In genomic region chr20:38962044-38962897, GRCh38 we compare ENCODE assay signal across 8 cellular contexts. TPM values are rescaled to one million over a fixed set of nuclear protein-coding genes. Genes with fewer than 3 reads are reported as not detected.
A peak's percentile ranks its signal among the peaks of the same experiment; 100 is the strongest.
DNase-seq lines count a peak whose midpoint lies in the region; ATAC-seq and TF ChIP-seq lines count a peak whose summit lies in the region.

DHX35 (plus strand) TSS chr20:38962344; CDS start chr20:38962368, 24 bp downstream.

- H3K36me3 ChIP-seq in mucosa of rectum (ENCODE audit: control insufficient read depth in 2 of 2, insufficient read depth in 2 of 2, low read length in 2 of 2) = peaks cover 0 to 5% of the 10 kb centered on the region in 2 donors

- no peaks in the 10 kb centered on the region for H3K36me3 Mint-ChIP-seq in IgD-negative memory B cell

- H3K4me3 Mint-ChIP-seq in IgD-negative memory B cell = peak within 1 kb of the TSS; percentile 92 to 99 (median 96)

- ATAC-seq in GM21529 (IDR thresholded peaks at IDR 0.05; ENCODE audit: unreplicated experiment) = peak; percentile 97

- peaks cover 12 to 19% of the 10 kb centered on the region in 2 donors for H3K4me1 ChIP-seq in mucosa of rectum (ENCODE audit: control insufficient read depth in 2 of 2, insufficient read depth in 2 of 2, low read length in 2 of 2)

- peak within 1 kb of the TSS; percentile 90 to 92 for H3K27ac ChIP-seq in mucosa of rectum (ENCODE audit: low read depth in 2 of 2, low read length in 2 of 2)

- peak within 1 kb of the TSS; percentile 89 to 98 (median 97) for H3K27ac Mint-ChIP-seq in IgD-negative memory B cell

- peak; percentile 93 for DNase-seq in DMS153 treated with DMSO at 0.1 percent for 48 hours (lab: John Stamatoyannopoulos, UW; ENCODE audit: unreplicated experiment)
- DNase-seq in OCI-M2 (lab: John Stamatoyannopoulos, UW; ENCODE audit: unreplicated experiment) = peak; percentile 82
- peak; percentile 98 for DNase-seq in activated T-cell treated with anti-CD3 and anti-CD28 coated beads for 48 hours (ENCODE audit: low read depth)
- DNase-seq in epithelial cell of proximal tubule (ENCODE audit: low read depth) = peak; percentile 31
- DNase-seq in stimulated activated CD8-positive, alpha-beta memory T cell treated with anti-CD3 and anti-CD28 coated beads, Interleukin-4, amount 100 ng/mL, for 48 hours = peak; percentile 99

- peaks cover 14% of the 10 kb centered on the region in 3 donors for H3K4me1 Mint-ChIP-seq in IgD-negative memory B cell

- H3K9me3 ChIP-seq in mucosa of rectum (ENCODE audit: control insufficient read depth in 2 of 2, low read length in 2 of 2) = no peaks in the 10 kb centered on the region

- H3K9me3 Mint-ChIP-seq in IgD-negative memory B cell = no peaks in the 10 kb centered on the region

- H3K9ac ChIP-seq in mucosa of rectum (ENCODE audit: low read depth in 1 of 2, low read length in 2 of 2) = peak within 1 kb of the TSS; percentile 81 to 93

- peak; percentile 51 for TF ChIP-seq CTCF in epithelial cell of proximal tubule (conservative IDR thresholded peaks at IDR 0.05; ENCODE audit: low read depth, low read length)

- H3K27me3 ChIP-seq in mucosa of rectum (ENCODE audit: control insufficient read depth in 2 of 2, insufficient read depth in 2 of 2, low read length in 2 of 2) = no peaks in the 10 kb centered on the region

- no peaks in the 10 kb centered on the region for H3K27me3 Mint-ChIP-seq in IgD-negative memory B cell

- H3K4me3 ChIP-seq in epithelial cell of proximal tubule (ENCODE audit: low read depth, low read length) (peak within 1 kb of the TSS; percentile 99), mucosa of rectum (ENCODE audit: low read length in 2 of 2) (peak within 1 kb of the TSS; percentile 74 to 95)

RNA-seq across cellular contexts. Expression of gene DHX35, which starts in this region (rescaled TPM):
- 5.9 TPM for polyA plus RNA-seq in IgD-negative memory B cell
- total RNA-seq in epithelial cell of proximal tubule = 6.1 and 13.8 TPM in 2 replicates

Comparison
In these comparisons a context has a peak if more than half of its experiments do, and no peak if none do; other contexts are left out.
1. Peak in every context shown above with its lines: DNase-seq, ATAC-seq, H3K4me3 ChIP-seq and H3K27ac ChIP-seq.
2. DNase-seq: peak in every context shown above with its lines; median percentile 99 in stimulated activated CD8-positive, alpha-beta memory T cell treated with anti-CD3 and anti-CD28 coated beads, Interleukin-4, amount 100 ng/mL, for 48 hours; 98 in activated T-cell treated with anti-CD3 and anti-CD28 coated beads for 48 hours; 93 in DMS153 treated with DMSO at 0.1 percent for 48 hours; 82 in OCI-M2; 31 in epithelial cell of proximal tubule.